ENCODE assay signal across 8 cellular contexts in genomic region chr6:28349344-28349891, GRCh38. TPM values are rescaled to one million over a fixed set of nuclear protein-coding genes. Genes with fewer than 3 reads are reported as not detected.
DNase-seq lines count a peak whose midpoint lies in the region; ATAC-seq and TF ChIP-seq lines count a peak whose summit lies in the region.

No MANE protein-coding gene starts in this region.

- no peak overlapping the region for H2BK5ac ChIP-seq in mesenchymal stem cell (ENCODE audit: low read depth, low read length, poor library complexity, severe bottlenecking)

- peaks cover 16% of the 10 kb centered on the region for H3K9me3 ChIP-seq in BLaER1
- no peaks in the 10 kb centered on the region for H3K9me3 ChIP-seq in mesenchymal stem cell (ENCODE audit: control insufficient read depth, low read length)

- H4K20me1 ChIP-seq in BLaER1, result no peaks in the 10 kb centered on the region

- H2AK5ac ChIP-seq in mesenchymal stem cell (ENCODE audit: low read length, severe bottlenecking), result no peak overlapping the region

- DNase-seq in astrocyte of the spinal cord (ENCODE audit: low read depth, low spot score), result no peak
- no peak for DNase-seq in mesenchymal stem cell
- DNase-seq in hypothalamus (lab: John Stamatoyannopoulos, UW), result no peak
- no peak for DNase-seq in KBM-7
- no peak for DNase-seq in iPS-NIHi7 (ENCODE audit: extremely low spot score)
- DNase-seq in activated CD4-positive, alpha-beta T cell treated with anti-CD3 and anti-CD28 coated beads, Interleukin-2, amount 50 U/mL, for 48 hours, result no peak

- H4K8ac ChIP-seq in mesenchymal stem cell (ENCODE audit: low read length), result no peak overlapping the region

- H2AFZ ChIP-seq in mesenchymal stem cell (ENCODE audit: low read depth, low read length), result no peak overlapping the region

- peak overlapping the region; percentile 87 for H3K9ac ChIP-seq in BLaER1
- peak overlapping the region; percentile 95 for H3K9ac ChIP-seq in mesenchymal stem cell (ENCODE audit: low read length)

- H2BK120ac ChIP-seq in mesenchymal stem cell (ENCODE audit: low read depth, low read length), result no peak overlapping the region

- no peak overlapping the region for H3K23ac ChIP-seq in mesenchymal stem cell (ENCODE audit: low read length in 2 of 2)

- H3K14ac ChIP-seq in mesenchymal stem cell (ENCODE audit: low read length in 2 of 2), result no peak overlapping the region

- H3K18ac ChIP-seq in mesenchymal stem cell (ENCODE audit: low read depth in 1 of 2, low read length in 2 of 2), result no peak overlapping the region

- H3K4me1 ChIP-seq in BLaER1 (peaks cover 15% of the 10 kb centered on the region), mesenchymal stem cell (ENCODE audit: control insufficient read depth, insufficient read depth, low read depth, low read length) (no peaks in the 10 kb centered on the region)

- no peaks in the 10 kb centered on the region for H3K27me3 ChIP-seq in BLaER1
- peaks cover 21 to 27% of the 10 kb centered on the region in 2 experiments for H3K27me3 ChIP-seq in mesenchymal stem cell (ENCODE audit: control insufficient read depth in 1 of 2, insufficient read depth in 1 of 2, low read length in 2 of 2)

- peaks cover 10% of the 10 kb centered on the region for H3K79me1 ChIP-seq in mesenchymal stem cell (replicated peaks; ENCODE audit: low read length, poor library complexity, severe bottlenecking)

- H2BK15ac ChIP-seq in mesenchymal stem cell (ENCODE audit: low read depth, poor library complexity, severe bottlenecking), result no peak overlapping the region

- H3K4me3 ChIP-seq in BLaER1 (peak overlapping the region; percentile 79), astrocyte of the spinal cord (ENCODE audit: low read depth, low read length) (peak overlapping the region; percentile 88), mesenchymal stem cell (ENCODE audit: insufficient read depth in 1 of 2, low read depth in 1 of 2, low read length in 2 of 2) (peak overlapping the region; percentile 81 to 93)

- ATAC-seq in HG02678 (IDR thresholded peaks at IDR 0.05; ENCODE audit: unreplicated experiment), result peak; percentile 14

- no peak overlapping the region for H3K4ac ChIP-seq in mesenchymal stem cell (ENCODE audit: low read depth in 1 of 2, low read length in 2 of 2)

- peaks cover 16% of the 10 kb centered on the region for H3K36me3 ChIP-seq in BLaER1
- no peaks in the 10 kb centered on the region for H3K36me3 ChIP-seq in mesenchymal stem cell (ENCODE audit: control insufficient read depth in 1 of 2, insufficient read depth in 2 of 2, low read depth in 1 of 2, low read length in 2 of 2)

- H4K91ac ChIP-seq in mesenchymal stem cell (ENCODE audit: low read length), result no peak overlapping the region

- H3K27ac ChIP-seq in BLaER1 (peak overlapping the region; percentile 78), mesenchymal stem cell (ENCODE audit: low read length, poor library complexity, severe bottlenecking) (peak overlapping the region; percentile 10)

- no peak for TF ChIP-seq CTCF in astrocyte of the spinal cord (IDR thresholded peaks at IDR 0.05; ENCODE audit: low read depth, low read length)

- under 1% methylated on average over 6 of the region's 9 CpGs for WGBS in mesenchymal stem cell

- in situ Hi-C loops in astrocyte of the spinal cord (cut with HindIII; ENCODE audit: low sequenced_read_pairs), result no loop called here
- in situ Hi-C loops in KBM-7 (cut with MboI; ENCODE audit: low pct_unique_long_range_greater_than_20kb, low sequenced_read_pairs), result no loop called here

- H2BK12ac ChIP-seq in mesenchymal stem cell (ENCODE audit: low read length in 2 of 2), result no peak overlapping the region

- H3K4me2 ChIP-seq in BLaER1, result peak overlapping the region; percentile 92
- H3K4me2 ChIP-seq in mesenchymal stem cell (ENCODE audit: low read length, poor library complexity, severe bottlenecking), result peak overlapping the region; percentile 76

RNA-seq across cellular contexts. Expression of gene ZKSCAN3, which starts 0.3 kb away (rescaled TPM):
- polyA plus RNA-seq in mesenchymal stem cell (2013, experiment 1 of 2), result 2.4 TPM
- polyA plus RNA-seq in mesenchymal stem cell (2013, experiment 2 of 2), result 2.6 TPM

RNA-seq across cellular contexts. Expression of gene ZSCAN31, which starts 13.5 kb away (rescaled TPM):
- polyA plus RNA-seq in mesenchymal stem cell (2013, experiment 1 of 2), result 1.3 TPM
- polyA plus RNA-seq in mesenchymal stem cell (2013, experiment 2 of 2), result 1.2 TPM

RNA-seq across cellular contexts. Expression of gene ZSCAN12, which starts 50.1 kb away (rescaled TPM):
- polyA plus RNA-seq in mesenchymal stem cell (2013, experiment 1 of 2), result 2.5 TPM
- 2.4 TPM for polyA plus RNA-seq in mesenchymal stem cell (2013, experiment 2 of 2)
